In the genomic region with DNA sequence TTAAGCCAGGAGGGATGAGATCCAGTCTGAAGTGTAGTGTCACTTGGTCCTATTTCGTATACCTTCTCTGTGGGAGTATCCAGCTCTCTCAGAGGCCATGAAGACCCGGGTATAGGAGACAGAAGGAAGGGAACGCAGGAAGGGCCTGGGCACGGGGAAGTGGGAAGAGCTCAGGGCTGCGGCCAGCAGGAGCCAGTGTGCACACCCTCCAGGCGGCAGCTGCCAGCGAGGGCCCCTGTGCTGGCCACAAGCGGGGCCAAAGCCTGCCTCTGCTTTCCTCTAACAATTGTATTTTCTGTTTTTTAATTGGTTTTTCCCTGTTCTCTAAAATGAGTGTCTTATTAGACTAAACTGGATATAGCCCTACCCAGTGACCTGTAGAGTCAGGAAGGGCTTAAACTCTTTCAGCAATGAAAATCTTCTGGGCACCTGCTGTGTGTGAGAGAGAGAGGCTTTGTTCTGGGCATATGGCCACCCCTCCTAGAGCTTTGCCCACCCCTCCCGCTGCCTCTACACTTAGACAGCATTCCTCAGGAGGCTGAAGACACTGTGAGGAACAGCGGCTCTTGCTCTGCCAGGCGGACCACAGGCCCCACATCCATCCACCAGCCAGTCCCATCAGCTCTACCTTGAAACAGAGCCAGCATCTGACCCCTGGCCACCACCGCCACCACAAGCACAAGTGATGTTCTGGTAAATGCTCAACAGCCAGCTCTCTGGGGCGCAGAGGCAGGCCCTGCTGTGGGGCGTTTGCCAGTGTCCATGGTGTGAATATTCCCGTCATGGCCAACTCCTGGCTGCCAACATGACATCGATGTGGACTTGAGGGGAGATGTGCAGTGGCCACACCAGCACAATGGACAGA, we compare ENCODE assay signal across 27 cellular contexts. TPM values are rescaled to one million over a fixed set of nuclear protein-coding genes. Genes with fewer than 3 reads are reported as not detected.
DNase-seq lines count a peak whose midpoint lies in the region; ATAC-seq and TF ChIP-seq lines count a peak whose summit lies in the region.
"Had no signal": no experiment of that assay in that cellular context is flagged by ENCODE, and none has a peak within 500 bp of the region (broad histone marks: within the 10 kb centered on the region; RNA-seq: fewer than 3 reads in every experiment).

No MANE protein-coding gene starts in this region.

- H3K36me3 ChIP-seq in WERI-Rb-1 (no peaks in the 10 kb centered on the region), stomach smooth muscle (ENCODE audit: control insufficient read depth in 2 of 2, insufficient read depth in 2 of 2, low read length in 2 of 2) (peaks cover 14 to 20% of the 10 kb centered on the region in 2 donors)

- POLR2A ChIA-PET in activated CD4-positive, alpha-beta T cell treated with anti-CD3 and anti-CD28 coated beads for 36 hours (lab: Charles Lee): no interaction called here

- H3K9me3 ChIP-seq in WERI-Rb-1 (ENCODE audit: severe bottlenecking) (peaks cover 3% of the 10 kb centered on the region), stomach smooth muscle (ENCODE audit: control insufficient read depth in 2 of 2, low read length in 2 of 2) (no peaks in the 10 kb centered on the region)

- H3K27ac ChIP-seq in WERI-Rb-1: peak overlapping the region; percentile 27
- H3K27ac ChIP-seq in stomach smooth muscle (ENCODE audit: low read length): peak overlapping the region; percentile 100

- peak; percentile 50 for ATAC-seq in Right ventricle myocardium superior (ENCODE audit: poor library complexity)
- no peak for ATAC-seq in activated CD4-positive, alpha-beta T cell treated with anti-CD3 and anti-CD28 coated beads for 36 hours
- ATAC-seq: activated CD8-positive, alpha-beta memory T cell treated with anti-CD3 and anti-CD28 coated beads, Interleukin-2, amount 10 ng/mL, durations not matched to agents 7 days and 5 days; naive thymus-derived CD8-positive, alpha-beta T cell had no signal

- H3K4me3 Mint-ChIP-seq in activated CD4-positive, alpha-beta T cell treated with anti-CD3 and anti-CD28 coated beads for 36 hours: no peak overlapping the region
- H3K4me3 Mint-ChIP-seq: activated CD4-positive, alpha-beta T cell treated with anti-CD3 and anti-CD28 coated beads, Interleukin-2, amount 10 ng/mL, durations not matched to agents 24 days and 14 days; activated CD8-positive, alpha-beta memory T cell treated with anti-CD3 and anti-CD28 coated beads, Interleukin-2, amount 10 ng/mL, durations not matched to agents 7 days and 5 days; activated naive CD8-positive, alpha-beta T cell treated with anti-CD3 and anti-CD28 coated beads for 36 hours; CD14-positive monocyte; memory B cell; naive thymus-derived CD8-positive, alpha-beta T cell had no signal

- no peaks in the 10 kb centered on the region for H3K36me3 Mint-ChIP-seq in activated CD4-positive, alpha-beta T cell treated with anti-CD3 and anti-CD28 coated beads for 36 hours (ENCODE audit: low read depth)
- H3K36me3 Mint-ChIP-seq: activated CD8-positive, alpha-beta memory T cell treated with anti-CD3 and anti-CD28 coated beads, Interleukin-2, amount 10 ng/mL, durations not matched to agents 7 days and 5 days; activated naive CD8-positive, alpha-beta T cell treated with anti-CD3 and anti-CD28 coated beads for 36 hours; CD14-positive monocyte; memory B cell had no signal

- no peaks in the 10 kb centered on the region for H3K4me1 Mint-ChIP-seq in activated CD4-positive, alpha-beta T cell treated with anti-CD3 and anti-CD28 coated beads for 36 hours
- H3K4me1 Mint-ChIP-seq: activated CD4-positive, alpha-beta T cell treated with anti-CD3 and anti-CD28 coated beads, Interleukin-2, amount 10 ng/mL, durations not matched to agents 24 days and 14 days; activated naive CD8-positive, alpha-beta T cell treated with anti-CD3 and anti-CD28 coated beads for 36 hours had no signal

- peaks cover 98% of the 10 kb centered on the region for H3K4me1 ChIP-seq in stomach smooth muscle (ENCODE audit: control insufficient read depth, insufficient read depth, low read length)

- peak overlapping the region; percentile 66 to 73 for H3K9ac ChIP-seq in stomach smooth muscle (ENCODE audit: low read length in 2 of 2)

- peak; percentile 39 for TF ChIP-seq CTCF in WERI-Rb-1 (IDR thresholded peaks at IDR 0.05; ENCODE audit: low read depth, low read length)

- no peak overlapping the region for H3K27ac Mint-ChIP-seq in activated CD4-positive, alpha-beta T cell treated with anti-CD3 and anti-CD28 coated beads for 36 hours
- H3K27ac Mint-ChIP-seq: activated CD4-positive, alpha-beta T cell treated with anti-CD3 and anti-CD28 coated beads, Interleukin-2, amount 10 ng/mL, durations not matched to agents 24 days and 14 days; activated CD8-positive, alpha-beta memory T cell treated with anti-CD3 and anti-CD28 coated beads, Interleukin-2, amount 10 ng/mL, durations not matched to agents 7 days and 5 days; activated naive CD8-positive, alpha-beta T cell treated with anti-CD3 and anti-CD28 coated beads for 36 hours; activated T-helper 2 cell treated with anti-CD3 and anti-CD28 coated beads, Interferon-gamma antibody, Interleukin-2, Interleukin-4, amounts not matched to agents 10 μg/mL and 5 μg/mL and 100 μg/mL, durations not matched to agents 14 hours and 24 hours and 36 hours; CD14-positive monocyte; memory B cell; progenitor cell of endocrine pancreas had no signal

- CTCF ChIA-PET in activated CD4-positive, alpha-beta T cell treated with anti-CD3 and anti-CD28 coated beads for 36 hours (lab: Charles Lee): interaction anchor here (8.5 kb wide), 1 partner anchor 64 kb away, joined by 145 read pairs; no protein-coding TSS in a partner anchor

- H3K27me3 Mint-ChIP-seq in activated CD4-positive, alpha-beta T cell treated with anti-CD3 and anti-CD28 coated beads for 36 hours: peaks cover 2% of the 10 kb centered on the region
- H3K27me3 Mint-ChIP-seq: activated CD4-positive, alpha-beta T cell treated with anti-CD3 and anti-CD28 coated beads, Interleukin-2, amount 10 ng/mL, durations not matched to agents 24 days and 14 days; activated CD8-positive, alpha-beta memory T cell treated with anti-CD3 and anti-CD28 coated beads, Interleukin-2, amount 10 ng/mL, durations not matched to agents 7 days and 5 days; progenitor cell of endocrine pancreas had no signal

- H3K27me3 ChIP-seq in WERI-Rb-1 (ENCODE audit: insufficient read depth, low read depth, severe bottlenecking) (no peaks in the 10 kb centered on the region), stomach smooth muscle (ENCODE audit: control insufficient read depth in 1 of 2, insufficient read depth in 2 of 2, low read length in 2 of 2) (no peaks in the 10 kb centered on the region)

- intact Hi-C loops in Right ventricle myocardium superior (cut with DNase I): no loop called here
- intact Hi-C loops in activated CD4-positive, alpha-beta T cell treated with anti-CD3 and anti-CD28 coated beads for 36 hours (cut with DNase I, micrococcal nuclease): no loop called here

- no peaks in the 10 kb centered on the region for H3K9me3 Mint-ChIP-seq in activated CD4-positive, alpha-beta T cell treated with anti-CD3 and anti-CD28 coated beads for 36 hours (ENCODE audit: low read depth)
- H3K9me3 Mint-ChIP-seq: activated CD4-positive, alpha-beta T cell treated with anti-CD3 and anti-CD28 coated beads, Interleukin-2, amount 10 ng/mL, durations not matched to agents 24 days and 14 days; activated naive CD8-positive, alpha-beta T cell treated with anti-CD3 and anti-CD28 coated beads for 36 hours; activated T-helper 2 cell treated with anti-CD3 and anti-CD28 coated beads, Interferon-gamma antibody, Interleukin-2, Interleukin-4, amounts not matched to agents 10 μg/mL and 5 μg/mL and 100 μg/mL, durations not matched to agents 14 hours and 24 hours and 36 hours; memory B cell; naive thymus-derived CD8-positive, alpha-beta T cell had no signal

- no peak overlapping the region for H3K4me3 ChIP-seq in WERI-Rb-1 (ENCODE audit: low read depth, low read length)
- peak overlapping the region in 1 of 2 donors; percentile 29 for H3K4me3 ChIP-seq in stomach smooth muscle (ENCODE audit: low read length in 2 of 2)

- DNase-seq in WERI-Rb-1 (peak; percentile 69), Right ventricle myocardium superior (peak; percentile 77), myocyte (ENCODE audit: low read depth) (peak; percentile 58), NCI-H128 (lab: John Stamatoyannopoulos, UW; ENCODE audit: unreplicated experiment) (no peak)
- no peak for DNase-seq in activated T-cell treated with anti-CD3 and anti-CD28 coated beads, Interleukin-2, amount 50 U/mL, for 1 hour
- DNase-seq in activated CD4-positive, alpha-beta T cell treated with anti-CD3 and anti-CD28 coated beads for 36 hours: no peak
- DNase-seq in activated T-cell treated with anti-CD3 and anti-CD28 coated beads, Interleukin-2, amount 50 U/mL, for 48 hours: no peak
- DNase-seq: activated CD4-positive, alpha-beta T cell treated with anti-CD3 and anti-CD28 coated beads, Interleukin-2, amount 10 ng/mL, durations not matched to agents 24 days and 14 days; activated CD8-positive, alpha-beta memory T cell treated with anti-CD3 and anti-CD28 coated beads, Interleukin-2, amount 10 ng/mL, durations not matched to agents 7 days and 5 days; activated naive CD8-positive, alpha-beta T cell treated with anti-CD3 and anti-CD28 coated beads for 36 hours; cortex of kidney; foreskin fibroblast; hypothalamus; NCI-H1417; NCI-H2107; NCI-H526 treated with DMSO at 0.1 percent for 48 hours; SHP77; stimulated activated CD8-positive, alpha-beta memory T cell treated with anti-CD3 and anti-CD28 coated beads, Interleukin-4, amount 100 ng/mL, for 48 hours had no signal

RNA-seq across cellular contexts. Expression of gene GPR17, which starts 9.5 kb away (rescaled TPM):
- total RNA-seq in Right ventricle myocardium superior (not detected), myocyte (not detected in 2 replicates)
- 6.5 TPM for polyA plus RNA-seq in myocyte (2012)
- not detected for total RNA-seq in activated CD4-positive, alpha-beta T cell treated with anti-CD3 and anti-CD28 coated beads for 36 hours
- total RNA-seq: activated CD4-positive, alpha-beta T cell treated with anti-CD3 and anti-CD28 coated beads, Interleukin-2, amount 10 ng/mL, durations not matched to agents 24 days and 14 days; activated CD8-positive, alpha-beta memory T cell treated with anti-CD3 and anti-CD28 coated beads, Interleukin-2, amount 10 ng/mL, durations not matched to agents 7 days and 5 days; activated naive CD8-positive, alpha-beta T cell treated with anti-CD3 and anti-CD28 coated beads for 36 hours; activated T-helper 2 cell treated with anti-CD3 and anti-CD28 coated beads, Interferon-gamma antibody, Interleukin-2, Interleukin-4, amounts not matched to agents 10 μg/mL and 5 μg/mL and 100 μg/mL, durations not matched to agents 14 hours and 24 hours and 36 hours; endothelial cell of umbilical vein; naive thymus-derived CD8-positive, alpha-beta T cell; progenitor cell of endocrine pancreas; T-helper 1 cell treated with Interleukin-12 subunit alpha and Interleukin-12 subunit beta and Interleukin-4 antibody, amounts not matched to agents 30 ng/mL and 1 ng/mL, for 36 hours had no signal
- polyA plus RNA-seq: AG04450; CD14-positive monocyte; naive thymus-derived CD8-positive, alpha-beta T cell had no signal

RNA-seq across cellular contexts. Expression of gene LIMS2, which starts 19.9 kb away (rescaled TPM):
- total RNA-seq in Right ventricle myocardium superior (237 TPM), myocyte (6.9 and 8.8 TPM in 2 replicates)
- 121 TPM for polyA plus RNA-seq in myocyte (2012)
- 10 to 100 TPM; 16.4 to 19.3 TPM for total RNA-seq in activated CD4-positive, alpha-beta T cell treated with anti-CD3 and anti-CD28 coated beads for 36 hours

RNA-seq across cellular contexts. Expression of gene SFT2D3, which starts 45.9 kb away (rescaled TPM):
- total RNA-seq in Right ventricle myocardium superior (3.2 TPM), myocyte (8.3 and 10.5 TPM in 2 replicates)
- not detected for polyA plus RNA-seq in myocyte (2012)
- 1 to 10 TPM; 2.8 to 3.1 TPM for total RNA-seq in activated CD4-positive, alpha-beta T cell treated with anti-CD3 and anti-CD28 coated beads for 36 hours

Comparison
In these comparisons a context has a peak if more than half of its experiments do, and no peak if none do; other contexts are left out.
1. DNase-seq: peak in WERI-Rb-1 (single experiment), Right ventricle myocardium superior (single experiment) and myocyte (single experiment); none in activated T-cell treated with anti-CD3 and anti-CD28 coated beads, Interleukin-2, amount 50 U/mL, for 1 hour (single experiment), activated CD4-positive, alpha-beta T cell treated with anti-CD3 and anti-CD28 coated beads for 36 hours (single experiment), NCI-H128 (single experiment) and activated T-cell treated with anti-CD3 and anti-CD28 coated beads, Interleukin-2, amount 50 U/mL, for 48 hours (0 of 2).
2. RNA of gene LIMS2, which starts 19.9 kb away (total RNA-seq): 237 TPM in Right ventricle myocardium superior (single experiment); 16.4 to 19.3 TPM in activated CD4-positive, alpha-beta T cell treated with anti-CD3 and anti-CD28 coated beads for 36 hours and 6.9 to 8.8 TPM in myocyte; every median in the first group is over 10 times any median in the second.